8 cellular contexts compared by ENCODE assay signal in genomic region chr19:34366670-34367423, GRCh38. TPM values are rescaled to one million over a fixed set of nuclear protein-coding genes. Genes with fewer than 3 reads are reported as not detected.
DNase-seq lines count a peak whose midpoint lies in the region; ATAC-seq and TF ChIP-seq lines count a peak whose summit lies in the region.

No MANE protein-coding gene starts in this region.

- peak overlapping the region; percentile 89 for H3K27ac Mint-ChIP-seq in activated CD4-positive, alpha-beta T cell treated with anti-CD3 and anti-CD28 coated beads, Interleukin-2, amount 10 ng/mL, durations not matched to agents 7 days and 5 days
- peak overlapping the region; percentile 90 to 96 for H3K27ac Mint-ChIP-seq in stimulated activated naive CD8-positive, alpha-beta T cell treated with anti-CD3 and anti-CD28 coated beads, Interleukin-15, amount 100 ng/mL, for 72 hours

- 81% methylated on average over 7 of the region's 9 CpGs for WGBS in prostate gland

- TF ChIP-seq POLR2A in prostate gland (IDR thresholded peaks at IDR 0.05) = no peak

- ATAC-seq in stimulated activated naive CD8-positive, alpha-beta T cell treated with anti-CD3 and anti-CD28 coated beads, Interleukin-15, amount 100 ng/mL, for 72 hours = no peak

- H3K9me3 ChIP-seq in SU-DHL-6 (ENCODE audit: insufficient read depth, low read length) (no peaks in the 10 kb centered on the region), prostate gland (no peaks in the 10 kb centered on the region)

- H3K27me3 Mint-ChIP-seq in activated CD4-positive, alpha-beta T cell treated with anti-CD3 and anti-CD28 coated beads, Interleukin-2, amount 10 ng/mL, durations not matched to agents 7 days and 5 days = no peaks in the 10 kb centered on the region
- H3K27me3 Mint-ChIP-seq in stimulated activated naive CD8-positive, alpha-beta T cell treated with anti-CD3 and anti-CD28 coated beads, Interleukin-15, amount 100 ng/mL, for 72 hours = no peaks in the 10 kb centered on the region

- POLR2A ChIA-PET in activated CD4-positive, alpha-beta T cell treated with anti-CD3 and anti-CD28 coated beads, Interleukin-2, amount 10 ng/mL, durations not matched to agents 7 days and 5 days (lab: Charles Lee) = no interaction called here

- no peaks in the 10 kb centered on the region for H3K4me1 ChIP-seq in prostate gland (replicated peaks)

- no peak for DNase-seq in activated CD4-positive, alpha-beta T cell treated with anti-CD3 and anti-CD28 coated beads, Interleukin-2, amount 10 ng/mL, durations not matched to agents 7 days and 5 days
- no peak for DNase-seq in activated CD4-positive, alpha-beta T cell treated with anti-CD3 and anti-CD28 coated beads for 4 hours
- peak; percentile 83 for DNase-seq in fibroblast of peridontal ligament (ENCODE audit: extremely low read depth)
- no peak for DNase-seq in stimulated activated naive CD8-positive, alpha-beta T cell treated with anti-CD3 and anti-CD28 coated beads, Interleukin-15, amount 100 ng/mL, for 72 hours
- DNase-seq in COLO829 (ENCODE audit: low spot score) = no peak
- no peak for DNase-seq in prostate gland (ENCODE audit: low spot score)
- DNase-seq in G401 (ENCODE audit: low spot score) = no peak

- H3F3A ChIP-seq in SU-DHL-6 (ENCODE audit: insufficient read depth) = no peaks in the 10 kb centered on the region

- peaks cover 61% of the 10 kb centered on the region for H3K4me1 Mint-ChIP-seq in activated CD4-positive, alpha-beta T cell treated with anti-CD3 and anti-CD28 coated beads, Interleukin-2, amount 10 ng/mL, durations not matched to agents 7 days and 5 days
- peaks cover 88% of the 10 kb centered on the region for H3K4me1 Mint-ChIP-seq in stimulated activated naive CD8-positive, alpha-beta T cell treated with anti-CD3 and anti-CD28 coated beads, Interleukin-15, amount 100 ng/mL, for 72 hours

- H2AFZ ChIP-seq in SU-DHL-6 (ENCODE audit: low read depth, low read length, severe bottlenecking) = no peak overlapping the region

- in situ Hi-C loops in G401 (cut with HindIII; ENCODE audit: low sequenced_read_pairs) = no loop called here

- CTCF ChIA-PET in activated CD4-positive, alpha-beta T cell treated with anti-CD3 and anti-CD28 coated beads, Interleukin-2, amount 10 ng/mL, durations not matched to agents 7 days and 5 days (lab: Charles Lee) = interaction anchor here (1.1 to 1.3 kb wide), 2 partner anchors 14 to 15 kb away, joined by 3 to 4 read pairs; no protein-coding TSS in a partner anchor

- no peak overlapping the region for H3K27ac ChIP-seq in SU-DHL-6 (ENCODE audit: low read depth, low read length)
- H3K27ac ChIP-seq in prostate gland = no peak overlapping the region

- peak overlapping the region; percentile 96 for H3K4me3 ChIP-seq in SU-DHL-6 (ENCODE audit: insufficient read depth, low read length, poor library complexity, severe bottlenecking)
- no peak overlapping the region for H3K4me3 ChIP-seq in prostate gland

- no peaks in the 10 kb centered on the region for H4K20me1 ChIP-seq in SU-DHL-6 (ENCODE audit: low read depth, low read length)

- H3K36me3 ChIP-seq in SU-DHL-6 (ENCODE audit: low read length) (peaks cover 4% of the 10 kb centered on the region; the same call in 1 of the 2 replicates), prostate gland (peaks cover 0 to 18% of the 10 kb centered on the region in 2 donors)

- intact Hi-C loops in prostate gland (cut with DNase I) = no loop called here

- H3K9me3 Mint-ChIP-seq in activated CD4-positive, alpha-beta T cell treated with anti-CD3 and anti-CD28 coated beads, Interleukin-2, amount 10 ng/mL, durations not matched to agents 7 days and 5 days = no peaks in the 10 kb centered on the region
- H3K9me3 Mint-ChIP-seq in stimulated activated naive CD8-positive, alpha-beta T cell treated with anti-CD3 and anti-CD28 coated beads, Interleukin-15, amount 100 ng/mL, for 72 hours = no peaks in the 10 kb centered on the region

- H3K9me2 ChIP-seq in SU-DHL-6 (replicated peaks; ENCODE audit: insufficient read depth, low read length) = no peaks in the 10 kb centered on the region

- H3K4me3 Mint-ChIP-seq in activated CD4-positive, alpha-beta T cell treated with anti-CD3 and anti-CD28 coated beads, Interleukin-2, amount 10 ng/mL, durations not matched to agents 7 days and 5 days = peak overlapping the region; percentile 95
- peak overlapping the region; percentile 93 to 99 for H3K4me3 Mint-ChIP-seq in stimulated activated naive CD8-positive, alpha-beta T cell treated with anti-CD3 and anti-CD28 coated beads, Interleukin-15, amount 100 ng/mL, for 72 hours

- no peak for TF ChIP-seq CTCF in SU-DHL-6 (IDR thresholded peaks at IDR 0.05; ENCODE audit: insufficient read depth, low read length, poor library complexity, severe bottlenecking)
- no peak for TF ChIP-seq CTCF in prostate gland (IDR thresholded peaks at IDR 0.05)

- H3K36me3 Mint-ChIP-seq in activated CD4-positive, alpha-beta T cell treated with anti-CD3 and anti-CD28 coated beads, Interleukin-2, amount 10 ng/mL, durations not matched to agents 7 days and 5 days (ENCODE audit: low read depth) = peaks cover 52% of the 10 kb centered on the region

- peaks cover 31% of the 10 kb centered on the region for H3K79me2 ChIP-seq in SU-DHL-6 (ENCODE audit: insufficient read depth, low read length)

- no peaks in the 10 kb centered on the region for H3K27me3 ChIP-seq in SU-DHL-6 (ENCODE audit: low read length)
- no peaks in the 10 kb centered on the region for H3K27me3 ChIP-seq in prostate gland (replicated peaks; ENCODE audit: insufficient read depth)

- H3K9ac ChIP-seq in SU-DHL-6 (ENCODE audit: low read length) = peak overlapping the region; percentile 100

- H3K4me2 ChIP-seq in SU-DHL-6 (ENCODE audit: low read depth, low read length, poor library complexity, severe bottlenecking) = peak overlapping the region; percentile 74

RNA-seq across cellular contexts. Expression of gene GPI, which starts 1.9 kb away (rescaled TPM):
- total RNA-seq in activated CD4-positive, alpha-beta T cell treated with anti-CD3 and anti-CD28 coated beads, Interleukin-2, amount 10 ng/mL, durations not matched to agents 7 days and 5 days = 100 to 1,000 TPM; 404 to 442 TPM
- 100 to 1,000 TPM; 106 to 188 TPM for total RNA-seq in prostate gland
- 216 TPM in 2 replicates for total RNA-seq in G401 (2014; rRNA removed; shearing (Covaris generic))

RNA-seq across cellular contexts. Expression of gene PDCD2L, which starts 37.4 kb away (rescaled TPM):
- total RNA-seq in activated CD4-positive, alpha-beta T cell treated with anti-CD3 and anti-CD28 coated beads, Interleukin-2, amount 10 ng/mL, durations not matched to agents 7 days and 5 days = 10 to 100 TPM in 1 of 2 experiments, 1 to 10 TPM in 1; 9.4 to 13.4 TPM
- 10 to 100 TPM; 15.5 to 16.2 TPM for total RNA-seq in prostate gland
- 33.5 and 40.5 TPM in 2 replicates for total RNA-seq in G401 (2014; rRNA removed; shearing (Covaris generic))
